ENCODE assay signal across 22 cellular contexts in genomic region chr14:71563754-71564153, GRCh38.
DNase-seq lines count a peak whose midpoint lies in the region; ATAC-seq, FAIRE-seq and TF ChIP-seq lines count a peak whose summit lies in the region.
"Had no signal": no experiment of that assay in that cellular context is flagged by ENCODE, and none has a peak within 500 bp of the region (broad histone marks: within the 10 kb centered on the region; RNA-seq: fewer than 3 reads in every experiment).

No MANE protein-coding gene starts in this region.

- ATAC-seq in GM18502 (IDR thresholded peaks at IDR 0.05; ENCODE audit: poor library complexity, unreplicated experiment) (peak; percentile 53), GM21381 (IDR thresholded peaks at IDR 0.05; ENCODE audit: unreplicated experiment) (peak; percentile 45), HG03378 (IDR thresholded peaks at IDR 0.05; ENCODE audit: unreplicated experiment) (peak; percentile 51), HG03025 (IDR thresholded peaks at IDR 0.05; ENCODE audit: low FRiP score, unreplicated experiment) (no peak), GM21529 (IDR thresholded peaks at IDR 0.05; ENCODE audit: unreplicated experiment) (no peak), GM21825 (IDR thresholded peaks at IDR 0.05; ENCODE audit: unreplicated experiment) (no peak)
- ATAC-seq: activated CD4-positive, CD25-positive, alpha-beta regulatory T cell treated with anti-CD3 and anti-CD28 coated beads, Interleukin-2, amount 50 U/mL, for 24 hours had no signal

- H3K27me3 ChIP-seq in bronchial epithelial cell (ENCODE audit: control insufficient read depth, insufficient read depth, low read length), result no peaks in the 10 kb centered on the region
- H3K27me3 ChIP-seq: adrenal gland, cardiac muscle cell, Peyer's patch, sigmoid colon, tibial nerve had no signal

- H3K4me3 ChIP-seq in bronchial epithelial cell (ENCODE audit: low read depth, low read length), result no peak overlapping the region
- H3K4me3 ChIP-seq: adrenal gland, cardiac muscle cell, Peyer's patch, sigmoid colon, tibial nerve had no signal

- no peak for TF ChIP-seq CTCF in bronchial epithelial cell (IDR thresholded peaks at IDR 0.05; ENCODE audit: insufficient read depth, low read length, severe bottlenecking)

- no peak for FAIRE-seq in bronchial epithelial cell (lab: Jason Lieb, UNC)
- FAIRE-seq: keratinocyte had no signal

- H3K36me3 ChIP-seq in bronchial epithelial cell (ENCODE audit: control insufficient read depth, insufficient read depth, low read length), result no peaks in the 10 kb centered on the region
- H3K36me3 ChIP-seq: adrenal gland, cardiac muscle cell, Peyer's patch, sigmoid colon, tibial nerve had no signal

- DNase-seq in bronchial epithelial cell (ENCODE audit: low read depth) (peak; percentile 15), T1000 (lab: John Stamatoyannopoulos, UW) (no peak)
- DNase-seq: adrenal gland; CD4-positive, alpha-beta memory T cell; DMS79; foreskin melanocyte; MM.1S; NCI-H1694; Peyer's patch; sigmoid colon; SK-N-SH; stimulated activated naive CD4-positive, alpha-beta T cell had no signal

Comparison
In these comparisons a context has a peak if more than half of its experiments do, and no peak if none do; other contexts are left out.
1. ATAC-seq: peak in GM18502 (single experiment), GM21381 (single experiment) and HG03378 (single experiment); none in HG03025 (single experiment), GM21529 (single experiment) and GM21825 (single experiment).